ENCODE assay signal across 11 cellular contexts in the genomic region with DNA sequence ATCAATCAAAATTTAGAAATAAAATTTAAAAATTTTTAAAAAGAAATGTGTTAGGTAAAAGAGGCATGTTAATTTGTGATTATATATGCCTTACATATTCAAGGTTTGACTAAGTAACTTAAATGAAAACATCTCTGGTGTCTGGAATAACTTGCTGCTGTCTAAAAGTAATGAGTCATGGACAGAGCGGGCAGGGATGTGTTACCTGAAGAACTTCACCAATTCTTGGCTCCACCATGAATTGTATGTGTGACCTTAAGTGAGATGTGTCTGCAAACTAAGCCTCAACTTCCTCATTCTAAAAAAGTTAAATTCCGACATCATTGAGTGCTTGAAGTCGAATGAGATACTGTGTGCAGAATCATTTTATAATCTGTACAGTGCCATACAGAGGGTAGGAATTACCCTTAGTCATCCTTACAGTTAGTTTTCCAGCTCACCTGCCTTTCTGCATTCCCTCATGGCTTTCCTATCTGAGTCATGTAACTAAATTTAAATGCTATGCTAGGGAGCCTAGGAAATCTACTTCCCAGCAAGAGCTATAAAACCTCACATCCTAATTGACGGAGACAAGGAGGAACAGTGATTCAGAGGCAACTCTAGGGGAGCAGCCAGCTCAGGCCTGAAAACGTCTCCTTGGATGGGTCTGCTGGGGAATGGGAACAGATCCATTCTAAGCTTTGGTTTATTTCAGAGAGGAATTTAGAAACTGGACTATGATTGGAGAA.
DNase-seq lines count a peak whose midpoint lies in the region; ATAC-seq and TF ChIP-seq lines count a peak whose summit lies in the region.
"Had no signal": no experiment of that assay in that cellular context is flagged by ENCODE, and none has a peak within 500 bp of the region (broad histone marks: within the 10 kb centered on the region; RNA-seq: fewer than 3 reads in every experiment).

No MANE protein-coding gene starts in this region.

- TF ChIP-seq CTCF in fibroblast of the aortic adventitia (IDR thresholded peaks at IDR 0.05; ENCODE audit: insufficient read depth, low read length), result no peak
- TF ChIP-seq CTCF in testis (IDR thresholded peaks at IDR 0.05), result no peak
- no peak for TF ChIP-seq CTCF in endothelial cell (IDR thresholded peaks at IDR 0.05; ENCODE audit: unreplicated experiment)
- TF ChIP-seq CTCF in body of pancreas (IDR thresholded peaks at IDR 0.05), result no peak

- H3K27ac Mint-ChIP-seq in endothelial cell (ENCODE audit: unreplicated experiment), result no peak overlapping the region
- no peak overlapping the region for H3K27ac Mint-ChIP-seq in naive thymus-derived CD4-positive, alpha-beta T cell

- POLR2A ChIA-PET in naive thymus-derived CD4-positive, alpha-beta T cell (lab: Charles Lee), result no interaction called here

- no peaks in the 10 kb centered on the region for H3K36me3 ChIP-seq in SJSA1
- no peaks in the 10 kb centered on the region for H3K36me3 ChIP-seq in testis (ENCODE audit: low read depth, missing control alignments)
- H3K36me3 ChIP-seq in naive thymus-derived CD4-positive, alpha-beta T cell (ENCODE audit: control insufficient read depth in 2 of 3, insufficient read depth in 3 of 3, low read length in 3 of 3), result no peaks in the 10 kb centered on the region
- no peaks in the 10 kb centered on the region for H3K36me3 ChIP-seq in body of pancreas (replicated peaks in 1 of 2; ENCODE audit: insufficient read depth in 1 of 2, low read depth in 2 of 2)

- no peak overlapping the region for H3K4me3 Mint-ChIP-seq in endothelial cell (ENCODE audit: unreplicated experiment)
- H3K4me3 Mint-ChIP-seq in naive thymus-derived CD4-positive, alpha-beta T cell, result no peak overlapping the region
- H3K4me3 Mint-ChIP-seq: central memory CD8-positive, alpha-beta T cell had no signal

- H3K27me3 Mint-ChIP-seq in endothelial cell (ENCODE audit: unreplicated experiment), result peaks cover 3% of the 10 kb centered on the region
- H3K27me3 Mint-ChIP-seq in naive thymus-derived CD4-positive, alpha-beta T cell, result peaks cover 2 to 25% (median 12%) of the 10 kb centered on the region in 5 donors

- H3K36me3 Mint-ChIP-seq in endothelial cell (ENCODE audit: low read depth, unreplicated experiment), result no peaks in the 10 kb centered on the region
- H3K36me3 Mint-ChIP-seq in naive thymus-derived CD4-positive, alpha-beta T cell, result no peaks in the 10 kb centered on the region

- no peaks in the 10 kb centered on the region for H3K9me3 ChIP-seq in SJSA1 (replicated peaks)
- H3K9me3 ChIP-seq in testis, result no peaks in the 10 kb centered on the region
- H3K9me3 ChIP-seq in naive thymus-derived CD4-positive, alpha-beta T cell (ENCODE audit: control insufficient read depth in 2 of 3, low read length in 3 of 3), result no peaks in the 10 kb centered on the region
- no peaks in the 10 kb centered on the region for H3K9me3 ChIP-seq in body of pancreas

- no peaks in the 10 kb centered on the region for H3K9me3 Mint-ChIP-seq in endothelial cell (ENCODE audit: unreplicated experiment)
- no peaks in the 10 kb centered on the region for H3K9me3 Mint-ChIP-seq in naive thymus-derived CD4-positive, alpha-beta T cell
- H3K9me3 Mint-ChIP-seq: central memory CD8-positive, alpha-beta T cell had no signal

- H3K4me1 ChIP-seq in SJSA1 (replicated peaks) (peaks cover 23% of the 10 kb centered on the region), testis (no peaks in the 10 kb centered on the region), body of pancreas (no peaks in the 10 kb centered on the region)
- no peaks in the 10 kb centered on the region for H3K4me1 ChIP-seq in naive thymus-derived CD4-positive, alpha-beta T cell (ENCODE audit: control insufficient read depth in 2 of 2, insufficient read depth in 2 of 2, low read length in 2 of 2)

- no peaks in the 10 kb centered on the region for H3K27me3 ChIP-seq in SJSA1 (replicated peaks)
- H3K27me3 ChIP-seq in testis, result no peaks in the 10 kb centered on the region
- no peaks in the 10 kb centered on the region for H3K27me3 ChIP-seq in naive thymus-derived CD4-positive, alpha-beta T cell (ENCODE audit: control insufficient read depth in 2 of 2, insufficient read depth in 2 of 2, low read length in 2 of 2)
- H3K27me3 ChIP-seq in body of pancreas, result no peaks in the 10 kb centered on the region

- intact Hi-C loops in testis (cut with DNase I; ENCODE audit: low total_unique reads) (no loop called here), body of pancreas (cut with DNase I) (no loop called here)
- intact Hi-C loops in naive thymus-derived CD4-positive, alpha-beta T cell (cut with micrococcal nuclease), result no loop called here

- TF ChIP-seq POLR2A in testis (IDR thresholded peaks at IDR 0.05) (no peak), body of pancreas (IDR thresholded peaks at IDR 0.05) (no peak)

- CTCF ChIA-PET in naive thymus-derived CD4-positive, alpha-beta T cell (lab: Charles Lee), result no interaction called here

- DNase-seq in GM04503 (ENCODE audit: low read depth) (peak; percentile 94), SJSA1 (ENCODE audit: low read depth in 1 of 2, low spot score in 2 of 2) (peak; percentile 61 to 79), fibroblast of the aortic adventitia (ENCODE audit: low read depth) (peak; percentile 96), renal cortical epithelial cell (ENCODE audit: low read depth) (peak; percentile 96), testis (no peak), endothelial cell (ENCODE audit: low spot score) (no peak), body of pancreas (no peak)
- DNase-seq in naive thymus-derived CD4-positive, alpha-beta T cell, result no peak
- DNase-seq: NCI-H526 treated with DMSO at 0.1 percent for 48 hours; stimulated activated CD4-positive, alpha-beta T cell treated with anti-CD3 and anti-CD28 coated beads, Interleukin-4, amount 100 ng/mL, for 24 hours had no signal

- H3K27ac ChIP-seq in SJSA1 (peak overlapping the region; percentile 73), testis (no peak overlapping the region), body of pancreas (no peak overlapping the region)
- H3K27ac ChIP-seq in naive thymus-derived CD4-positive, alpha-beta T cell (ENCODE audit: low read depth, low read length), result no peak overlapping the region

- WGBS in testis, 2 donors, result 79 to 82% methylated on average over 5 of the region's 5 CpGs
- 85 to 89% methylated on average over 5 of the region's 5 CpGs for WGBS in body of pancreas, 2 donors

- no peak overlapping the region for H3K4me3 ChIP-seq in SJSA1
- no peak overlapping the region for H3K4me3 ChIP-seq in fibroblast of the aortic adventitia (ENCODE audit: low read depth, low read length)
- H3K4me3 ChIP-seq in testis, result no peak overlapping the region
- H3K4me3 ChIP-seq in naive thymus-derived CD4-positive, alpha-beta T cell (ENCODE audit: low read length), result no peak overlapping the region
- no peak overlapping the region for H3K4me3 ChIP-seq in body of pancreas

- no peak for ATAC-seq in naive thymus-derived CD4-positive, alpha-beta T cell
- ATAC-seq in body of pancreas, result no peak

- H3K4me1 Mint-ChIP-seq in endothelial cell (ENCODE audit: unreplicated experiment), result peaks cover 8% of the 10 kb centered on the region
- peaks cover 0 to 7% (median 0%) of the 10 kb centered on the region in 7 donors for H3K4me1 Mint-ChIP-seq in naive thymus-derived CD4-positive, alpha-beta T cell
- H3K4me1 Mint-ChIP-seq: central memory CD8-positive, alpha-beta T cell had no signal

Comparison
In these comparisons a context has a peak if more than half of its experiments do, and no peak if none do; other contexts are left out.
1. DNase-seq: peak in GM04503 (single experiment), SJSA1 (2 of 2), fibroblast of the aortic adventitia (single experiment) and renal cortical epithelial cell (single experiment); none in testis (single experiment), endothelial cell (single experiment), naive thymus-derived CD4-positive, alpha-beta T cell (0 of 9) and body of pancreas (0 of 4).